Comparison of ENCODE assay signal across 21 cellular contexts in genomic region chr3:188641076-188641475, GRCh38.
DNase-seq lines count a peak whose midpoint lies in the region; ATAC-seq and TF ChIP-seq lines count a peak whose summit lies in the region.
"Had no signal": no experiment of that assay in that cellular context is flagged by ENCODE, and none has a peak within 500 bp of the region (broad histone marks: within the 10 kb centered on the region; RNA-seq: fewer than 3 reads in every experiment).

No MANE protein-coding gene starts in this region.

- 50 to 58% (median 53%) methylated on average over 3 of the region's 3 CpGs for WGBS in heart left ventricle, 4 donors

- ATAC-seq in heart left ventricle (peak; percentile 58 to 95 (median 75)), GM18909 (IDR thresholded peaks at IDR 0.05; ENCODE audit: poor library complexity, unreplicated experiment) (no peak)
- ATAC-seq: Panc1 had no signal

- H3K9me2 ChIP-seq in OCI-LY7 (ENCODE audit: insufficient read depth, low read length): no peaks in the 10 kb centered on the region

- peak overlapping the region; percentile 54 for H3K27ac Mint-ChIP-seq in osteocyte (ENCODE audit: unreplicated experiment)
- H3K27ac Mint-ChIP-seq: IgD-negative memory B cell had no signal

- H4K20me1 ChIP-seq in OCI-LY7 (ENCODE audit: insufficient read depth, low read length): no peaks in the 10 kb centered on the region

- H3K27me3 ChIP-seq in heart left ventricle: no peaks in the 10 kb centered on the region
- H3K27me3 ChIP-seq: SJSA1 had no signal

- H3K9me3 ChIP-seq in heart left ventricle (no peaks in the 10 kb centered on the region), OCI-LY7 (ENCODE audit: low read length) (no peaks in the 10 kb centered on the region)
- H3K9me3 ChIP-seq: SJSA1 had no signal

- TF ChIP-seq POLR2A in heart left ventricle (IDR thresholded peaks at IDR 0.05): no peak

- H3K4me1 ChIP-seq in heart left ventricle (peaks cover 0 to 18% (median 7%) of the 10 kb centered on the region in 12 donors), OCI-LY7 (ENCODE audit: insufficient read depth, low read length, poor library complexity, severe bottlenecking) (peaks cover 4% of the 10 kb centered on the region)
- H3K4me1 ChIP-seq: SJSA1 had no signal

- peaks cover 3% of the 10 kb centered on the region for H3K36me3 Mint-ChIP-seq in osteocyte (ENCODE audit: unreplicated experiment)

- no peak overlapping the region for H2AFZ ChIP-seq in OCI-LY7 (ENCODE audit: low read length)

- no peaks in the 10 kb centered on the region for H3K36me3 ChIP-seq in heart left ventricle
- H3K36me3 ChIP-seq in OCI-LY7 (ENCODE audit: insufficient read depth, low read length): no peaks in the 10 kb centered on the region

- TF ChIP-seq CTCF in 22Rv1 (IDR thresholded peaks at IDR 0.05): no peak
- TF ChIP-seq CTCF in VCaP (conservative IDR thresholded peaks at IDR 0.05): no peak
- no peak for TF ChIP-seq CTCF in heart left ventricle (IDR thresholded peaks at IDR 0.05)
- TF ChIP-seq CTCF in osteocyte (IDR thresholded peaks at IDR 0.05): no peak
- TF ChIP-seq CTCF in OCI-LY7 (conservative IDR thresholded peaks at IDR 0.05; ENCODE audit: low read length): no peak

- no peaks in the 10 kb centered on the region for H3K9me3 Mint-ChIP-seq in osteocyte (ENCODE audit: unreplicated experiment)
- H3K9me3 Mint-ChIP-seq: IgD-negative memory B cell had no signal

- no peak for DNase-seq in heart left ventricle
- no peak for DNase-seq in osteocyte (ENCODE audit: extremely low spot score, unreplicated experiment)
- DNase-seq in mesenteric fat pad (ENCODE audit: low spot score): no peak
- DNase-seq in DMS 273 treated with DMSO at 0.1 percent for 48 hours (lab: John Stamatoyannopoulos, UW): no peak
- no peak for DNase-seq in OCI-LY7 (ENCODE audit: low spot score)
- DNase-seq: Calu3; CD8-positive, alpha-beta memory T cell; DMS53; GDM1; NCI-H1417 treated with DMSO at 0.1 percent for 48 hours; NCI-H187 treated with DMSO at 0.1 percent for 48 hours; NCI-H226; NCI-H510A treated with DMSO at 0.1 percent for 48 hours; NCI-H748 treated with DMSO at 0.1 percent for 48 hours had no signal

- no TSS peak for BruUV-seq in OCI-LY7 (replicated peaks; lab: Mats Ljungman, UMichigan)

- H3K79me2 ChIP-seq in OCI-LY7 (ENCODE audit: insufficient read depth, low read depth, low read length): no peaks in the 10 kb centered on the region

- intact Hi-C loops in heart left ventricle (cut with DNase I): loop anchor here in 1 of 10 donors (10.0 kb wide), 1 partner anchor 596 kb away; no protein-coding TSS in a partner anchor
- intact Hi-C loops in OCI-LY7 (cut with micrococcal nuclease; ENCODE audit: unreplicated experiment): no loop called here

- CTCF ChIA-PET in OCI-LY7 (lab: Charles Lee; ENCODE audit: unreplicated experiment): no interaction called here

- POLR2A ChIA-PET in OCI-LY7 (lab: Charles Lee): interaction anchor here (0.6 to 1.0 kb wide), 2 partner anchors 8 to 794 kb away, joined by 3 read pairs; no protein-coding TSS in a partner anchor

- H3K4me3 Mint-ChIP-seq in osteocyte (ENCODE audit: unreplicated experiment): no peak overlapping the region
- H3K4me3 Mint-ChIP-seq: CD8-positive, alpha-beta memory T cell; IgD-negative memory B cell had no signal

- no peak overlapping the region for H3K4me2 ChIP-seq in OCI-LY7 (ENCODE audit: low read length)

- peak overlapping the region; percentile 9; the same call in 1 of the 2 replicates for H3K27ac ChIP-seq in 22Rv1
- peak overlapping the region; percentile 70 for H3K27ac ChIP-seq in VCaP
- H3K27ac ChIP-seq in heart left ventricle: peak overlapping the region in 9 of 12 donors; percentile 4 to 46 (median 38)
- H3K27ac ChIP-seq in OCI-LY7 (ENCODE audit: low read depth, low read length, poor library complexity, severe bottlenecking): no peak overlapping the region
- H3K27ac ChIP-seq: C4-2B, SJSA1 had no signal

- H3K4me1 Mint-ChIP-seq in osteocyte (ENCODE audit: unreplicated experiment): peaks cover 21% of the 10 kb centered on the region

- H3K4me3 ChIP-seq in heart left ventricle: no peak overlapping the region
- no peak overlapping the region for H3K4me3 ChIP-seq in OCI-LY7 (ENCODE audit: low read depth, low read length, poor library complexity, severe bottlenecking)
- H3K4me3 ChIP-seq: SJSA1 had no signal

- no peaks in the 10 kb centered on the region for H3K27me3 Mint-ChIP-seq in osteocyte (ENCODE audit: unreplicated experiment)
- H3K27me3 Mint-ChIP-seq: CD8-positive, alpha-beta memory T cell; IgD-negative memory B cell had no signal
